Comparison of ENCODE assay signal across 18 cellular contexts in the genomic region with DNA sequence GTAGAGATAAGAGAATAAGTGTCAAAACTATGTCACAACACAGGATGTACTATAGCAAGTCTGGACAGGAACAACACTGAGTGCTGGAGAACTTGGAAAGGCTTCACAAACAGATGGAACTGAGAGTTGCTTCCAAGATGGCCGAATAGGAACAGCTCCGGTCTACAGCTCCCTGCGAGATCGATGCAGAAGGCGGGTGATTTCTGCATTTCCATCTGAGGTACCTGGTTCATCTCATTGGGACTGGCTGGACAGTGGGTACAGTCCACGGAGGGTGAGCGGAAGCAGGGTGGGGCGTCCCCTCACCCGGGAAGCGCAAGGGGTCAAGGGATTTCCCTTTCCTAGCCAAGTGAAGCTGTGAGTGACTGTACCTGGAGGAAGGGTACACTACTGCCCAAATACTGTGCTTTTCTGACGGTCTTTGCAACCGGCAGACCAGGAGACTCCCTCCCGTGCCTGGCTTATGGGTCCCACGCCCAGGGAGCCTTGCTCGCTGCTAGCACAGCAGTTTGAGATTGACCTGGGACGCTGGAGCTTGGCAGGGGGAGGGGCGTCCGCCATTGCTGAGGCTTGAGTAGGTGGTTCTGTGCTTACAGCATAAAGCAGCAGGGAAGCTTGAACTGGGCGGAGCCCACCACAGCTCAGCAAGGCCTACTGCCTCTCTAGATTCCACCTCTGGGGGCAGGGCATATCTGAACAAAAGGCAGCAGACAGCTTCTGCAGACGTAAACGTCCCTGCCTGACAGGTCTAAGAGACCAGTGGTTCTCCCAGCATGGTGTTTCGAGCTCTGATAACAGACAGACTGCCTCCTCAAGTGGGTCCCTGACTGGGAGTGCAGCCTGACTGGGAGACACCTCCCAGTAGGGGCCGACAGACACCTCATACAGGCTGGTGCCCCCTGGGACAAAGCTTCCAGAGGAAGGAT. TPM values are rescaled to one million over a fixed set of nuclear protein-coding genes. Genes with fewer than 3 reads are reported as not detected.
A peak's percentile ranks its signal among the peaks of the same experiment; 100 is the strongest.
DNase-seq lines count a peak whose midpoint lies in the region; ATAC-seq and TF ChIP-seq lines count a peak whose summit lies in the region.
"Had no signal": no experiment of that assay in that cellular context is flagged by ENCODE, and none has a peak within 500 bp of the region (broad histone marks: within the 10 kb centered on the region; RNA-seq: fewer than 3 reads in every experiment).

No MANE protein-coding gene starts in this region.

- DNase-seq in MCF 10A (ENCODE audit: unreplicated experiment) (peak; percentile 16), breast epithelium (ENCODE audit: low spot score in 2 of 2) (no peak), NCI-H2227 (lab: John Stamatoyannopoulos, UW; ENCODE audit: unreplicated experiment) (peak; percentile 73), NOMO-1 (lab: John Stamatoyannopoulos, UW; ENCODE audit: unreplicated experiment in 2 of 2) (no peak), GM19238 (ENCODE audit: insufficient read length, low spot score) (no peak)
- no peak for DNase-seq in NK-92 treated with Interleukin-12 subunit alpha and Interleukin-12 subunit beta, amount 100 ng/mL, for 24 hours (lab: John Stamatoyannopoulos, UW)
- DNase-seq: activated CD4-positive, alpha-beta T cell treated with anti-CD3 and anti-CD28 coated beads for 4 hours; COR-L47; glutamatergic neuron; midbrain; T-helper 2 cell; uterus had no signal

- peaks cover 0 to 7% of the 10 kb centered on the region in 2 donors for H3K4me1 ChIP-seq in breast epithelium
- H3K4me1 ChIP-seq: uterus had no signal

- H3K27ac Mint-ChIP-seq in MCF 10A (ENCODE audit: low read depth, unreplicated experiment) = no peak overlapping the region
- peak overlapping the region; percentile 54 for H3K27ac Mint-ChIP-seq in activated T-helper 17 cell treated with anti-CD3 and anti-CD28 coated beads, Interleukin-2, amount 50 U/mL, for 72 hours

- no peaks in the 10 kb centered on the region for H3K36me3 ChIP-seq in breast epithelium
- H3K36me3 ChIP-seq: uterus had no signal

- peaks cover 8% of the 10 kb centered on the region for H3K9me3 Mint-ChIP-seq in MCF 10A (ENCODE audit: unreplicated experiment)
- H3K9me3 Mint-ChIP-seq in activated T-helper 17 cell treated with anti-CD3 and anti-CD28 coated beads, Interleukin-2, amount 50 U/mL, for 72 hours = peaks cover 13% of the 10 kb centered on the region

- no peak overlapping the region for H3K4me3 Mint-ChIP-seq in MCF 10A (ENCODE audit: unreplicated experiment)
- peak overlapping the region; percentile 88 for H3K4me3 Mint-ChIP-seq in activated T-helper 17 cell treated with anti-CD3 and anti-CD28 coated beads, Interleukin-2, amount 50 U/mL, for 72 hours
- H3K4me3 Mint-ChIP-seq: central memory CD8-positive, alpha-beta T cell; stimulated activated naive CD8-positive, alpha-beta T cell treated with anti-CD3 and anti-CD28 coated beads, Interleukin-15, Interleukin-2, amounts not matched to agents 100 ng/mL and 50 ng/mL, for 24 hours had no signal

- H3K4me3 ChIP-seq in breast epithelium (no peak overlapping the region), skin epidermis (peak overlapping the region in 5 of 7 experiments; percentile 8 to 44 (median 31))
- H3K4me3 ChIP-seq: smooth muscle cell, uterus had no signal

- TF ChIP-seq POLR2A in breast epithelium (IDR thresholded peaks at IDR 0.05) = no peak

- intact Hi-C loops in MCF 10A (cut with micrococcal nuclease) (no loop called here), breast epithelium (cut with DNase I; ENCODE audit: low total_unique reads) (no loop called here)

- H3K27ac ChIP-seq in breast epithelium = no peak overlapping the region
- H3K27ac ChIP-seq in skin epidermis = peak overlapping the region in 17 of 21 experiments; percentile 20 to 86 (median 63)
- H3K27ac ChIP-seq: HL-60, uterus had no signal

- no peaks in the 10 kb centered on the region for H3K27me3 Mint-ChIP-seq in MCF 10A (ENCODE audit: insufficient read depth, unreplicated experiment)
- no peaks in the 10 kb centered on the region for H3K27me3 Mint-ChIP-seq in activated T-helper 17 cell treated with anti-CD3 and anti-CD28 coated beads, Interleukin-2, amount 50 U/mL, for 72 hours
- H3K27me3 Mint-ChIP-seq: central memory CD8-positive, alpha-beta T cell; stimulated activated naive CD8-positive, alpha-beta T cell treated with anti-CD3 and anti-CD28 coated beads, Interleukin-15, Interleukin-2, amounts not matched to agents 100 ng/mL and 50 ng/mL, for 24 hours had no signal

- POLR2A ChIA-PET in MCF 10A (lab: Yijun Ruan, JAX) = interaction anchor here (0.6 to 1.2 kb wide), 5 partner anchors 11 to 786 kb away, joined by 3 to 8 read pairs (median 3); no protein-coding TSS in a partner anchor

- BruUV-seq in MCF 10A (replicated peaks; lab: Mats Ljungman, UMichigan) = no TSS peak

- CTCF ChIA-PET in MCF 10A (lab: Yijun Ruan, JAX) = interaction anchor here (0.5 kb wide), 1 partner anchor 107 kb away, joined by 3 read pairs; no protein-coding TSS in a partner anchor

- peaks cover 4% of the 10 kb centered on the region for H3K36me3 Mint-ChIP-seq in MCF 10A (ENCODE audit: insufficient read depth, unreplicated experiment)
- H3K36me3 Mint-ChIP-seq in activated T-helper 17 cell treated with anti-CD3 and anti-CD28 coated beads, Interleukin-2, amount 50 U/mL, for 72 hours (ENCODE audit: low read depth) = peaks cover 76% of the 10 kb centered on the region

- no peak for ATAC-seq in activated T-helper 17 cell treated with anti-CD3 and anti-CD28 coated beads, Interleukin-2, amount 50 U/mL, for 72 hours (replicated peaks)

- no peaks in the 10 kb centered on the region for H3K27me3 ChIP-seq in breast epithelium
- H3K27me3 ChIP-seq: uterus had no signal

- TF ChIP-seq CTCF in MCF 10A (IDR thresholded peaks at IDR 0.05; ENCODE audit: unreplicated experiment) (no peak), breast epithelium (IDR thresholded peaks at IDR 0.05) (no peak)

- H3K9me3 ChIP-seq in breast epithelium = peaks cover 6 to 11% of the 10 kb centered on the region in 2 donors
- H3K9me3 ChIP-seq: uterus had no signal

- peaks cover 4% of the 10 kb centered on the region for H3K4me1 Mint-ChIP-seq in MCF 10A (ENCODE audit: insufficient read depth, unreplicated experiment)
- H3K4me1 Mint-ChIP-seq in activated T-helper 17 cell treated with anti-CD3 and anti-CD28 coated beads, Interleukin-2, amount 50 U/mL, for 72 hours = peaks cover 68% of the 10 kb centered on the region

RNA-seq across cellular contexts. Expression of a gene that starts 46.0 kb away (rescaled TPM):
- total RNA-seq in MCF 10A (2022) (20.6 and 21.7 TPM in 2 replicates), breast epithelium (10 to 100 TPM; 21.0 to 33.4 (median 21.0) TPM)
- 10 to 100 TPM; 65.6 to 77.2 TPM for total RNA-seq in activated T-helper 17 cell treated with anti-CD3 and anti-CD28 coated beads, Interleukin-2, amount 50 U/mL, for 72 hours

Comparison
In these comparisons a context has a peak if more than half of its experiments do, and no peak if none do; other contexts are left out.
1. DNase-seq: peak in MCF 10A (single experiment) and NCI-H2227 (single experiment); none in breast epithelium (0 of 2), NOMO-1 (0 of 2), NK-92 treated with Interleukin-12 subunit alpha and Interleukin-12 subunit beta, amount 100 ng/mL, for 24 hours (single experiment) and GM19238 (single experiment).
2. H3K27ac ChIP-seq: peak in skin epidermis (17 of 21); none in breast epithelium (0 of 2).
3. H3K4me3 ChIP-seq: peak in skin epidermis (5 of 7); none in breast epithelium (0 of 3).